8 cellular contexts compared by ENCODE assay signal in the genomic region with DNA sequence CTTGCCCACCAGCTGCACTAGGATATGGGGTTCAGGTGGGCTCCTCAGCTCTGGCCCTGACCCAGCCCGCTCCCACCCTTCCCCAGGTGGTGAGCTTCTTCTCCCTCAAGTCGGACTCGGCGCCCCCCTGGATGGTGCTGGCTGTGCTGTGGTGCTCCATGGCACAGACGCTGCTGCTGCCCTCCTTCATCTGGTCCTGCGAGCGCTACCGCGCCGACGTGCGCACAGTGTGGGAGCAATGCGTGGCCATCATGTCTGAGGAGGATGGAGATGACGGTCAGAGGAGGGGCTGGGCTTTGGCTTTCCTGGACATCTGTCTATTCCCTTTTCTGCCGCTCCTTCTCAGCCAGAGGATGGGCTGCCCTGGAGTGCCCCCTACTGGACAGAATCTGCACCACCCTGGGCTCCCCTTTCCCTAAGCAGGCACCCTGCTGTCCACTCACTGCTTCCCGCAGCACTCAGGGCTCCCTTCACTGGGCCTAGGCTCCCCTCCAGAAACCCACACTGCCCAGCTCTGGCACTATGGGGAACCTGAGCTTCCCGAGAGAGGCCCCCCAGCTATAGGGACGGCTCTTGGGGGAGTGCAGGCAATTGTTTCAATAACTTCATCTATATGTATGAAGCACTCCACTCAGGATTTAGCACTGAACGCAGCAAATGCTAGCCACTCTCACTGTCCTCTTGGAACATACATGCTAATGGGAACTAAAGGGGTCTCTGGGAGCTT. TPM values are rescaled to one million over a fixed set of nuclear protein-coding genes. Genes with fewer than 3 reads are reported as not detected.
A peak's percentile ranks its signal among the peaks of the same experiment; 100 is the strongest.
DNase-seq lines count a peak whose midpoint lies in the region; ATAC-seq and TF ChIP-seq lines count a peak whose summit lies in the region.

No MANE protein-coding gene starts in this region.

- no peaks in the 10 kb centered on the region for H3K27me3 ChIP-seq in SU-DHL-6 (ENCODE audit: low read length)
- no peaks in the 10 kb centered on the region for H3K27me3 ChIP-seq in cardiac muscle cell

- H3K9me2 ChIP-seq in SU-DHL-6 (replicated peaks; ENCODE audit: insufficient read depth, low read length) = no peaks in the 10 kb centered on the region

- TF ChIP-seq CTCF in GM12872 (IDR thresholded peaks at IDR 0.05; ENCODE audit: insufficient read depth, low read depth, low read length) (peak; percentile 94), SU-DHL-6 (IDR thresholded peaks at IDR 0.05; ENCODE audit: insufficient read depth, low read length, poor library complexity, severe bottlenecking) (peak; percentile 87), cardiac muscle cell (IDR thresholded peaks at IDR 0.05; ENCODE audit: low read depth, low read length) (peak; percentile 91), type B pancreatic cell (conservative IDR thresholded peaks at IDR 0.05) (peak; percentile 96)

- ATAC-seq in HG03571 (IDR thresholded peaks at IDR 0.05; ENCODE audit: unreplicated experiment) = no peak

- no peaks in the 10 kb centered on the region for H3K79me2 ChIP-seq in SU-DHL-6 (ENCODE audit: insufficient read depth, low read length)

- H2AFZ ChIP-seq in SU-DHL-6 (ENCODE audit: low read depth, low read length, severe bottlenecking) = no peak overlapping the region

- H3K4me2 ChIP-seq in SU-DHL-6 (ENCODE audit: low read depth, low read length, poor library complexity, severe bottlenecking) = no peak overlapping the region

- peaks cover 52% of the 10 kb centered on the region for H3K27me3 Mint-ChIP-seq in type B pancreatic cell

- DNase-seq in NAMALWA (ENCODE audit: low spot score) (peak; percentile 77), cardiac muscle cell (ENCODE audit: low read depth in 1 of 2, low spot score in 1 of 2) (peak; percentile 86 to 89), posterior vena cava (ENCODE audit: low spot score) (peak; percentile 95), type B pancreatic cell (ENCODE audit: extremely low spot score, unreplicated experiment) (peak; percentile 91)
- peak; percentile 59 for DNase-seq in activated naive CD8-positive, alpha-beta T cell treated with anti-CD3 and anti-CD28 coated beads, Interleukin-2, amount 50 U/mL, for 16 hours (ENCODE audit: low read depth, low spot score)

- H3K36me3 ChIP-seq in SU-DHL-6 (ENCODE audit: low read length) = no peaks in the 10 kb centered on the region
- peaks cover under 1% of the 10 kb centered on the region for H3K36me3 ChIP-seq in cardiac muscle cell

- no peaks in the 10 kb centered on the region for H3K9me3 Mint-ChIP-seq in type B pancreatic cell

- intact Hi-C loops in posterior vena cava (cut with DNase I) = no loop called here

- H3K36me3 Mint-ChIP-seq in type B pancreatic cell = peaks cover 4% of the 10 kb centered on the region

- H3F3A ChIP-seq in SU-DHL-6 (ENCODE audit: insufficient read depth) = no peaks in the 10 kb centered on the region

- H3K4me3 Mint-ChIP-seq in type B pancreatic cell = peak overlapping the region; percentile 78

- H3K9ac ChIP-seq in SU-DHL-6 (ENCODE audit: low read length) = no peak overlapping the region

- H3K4me1 ChIP-seq in cardiac muscle cell (ENCODE audit: low read depth) = peaks cover 23% of the 10 kb centered on the region

- H3K27ac Mint-ChIP-seq in type B pancreatic cell = peak overlapping the region; percentile 61

- no peak overlapping the region for H3K27ac ChIP-seq in SU-DHL-6 (ENCODE audit: low read depth, low read length)
- no peak overlapping the region for H3K27ac ChIP-seq in cardiac muscle cell

- peaks cover 35% of the 10 kb centered on the region for H3K4me1 Mint-ChIP-seq in type B pancreatic cell (ENCODE audit: unreplicated experiment)

- no peaks in the 10 kb centered on the region; the same call in 1 of the 2 replicates for H4K20me1 ChIP-seq in SU-DHL-6 (ENCODE audit: low read depth, low read length)

- H3K9me3 ChIP-seq in SU-DHL-6 (ENCODE audit: insufficient read depth, low read length) = no peaks in the 10 kb centered on the region
- H3K9me3 ChIP-seq in cardiac muscle cell (ENCODE audit: low read depth) = no peaks in the 10 kb centered on the region

- H3K4me3 ChIP-seq in SU-DHL-6 (ENCODE audit: insufficient read depth, low read length, poor library complexity, severe bottlenecking) (no peak overlapping the region), cardiac muscle cell (no peak overlapping the region)

RNA-seq across cellular contexts. Expression of a gene that starts 2.6 kb away (rescaled TPM):
- total RNA-seq in cardiac muscle cell = 11.6 and 19.7 TPM in 2 replicates
- 13.7 and 18.2 TPM in 2 replicates for polyA plus RNA-seq in cardiac muscle cell
- 10 to 100 TPM; 37.7 to 59.9 TPM for total RNA-seq in posterior vena cava
- 40.7 and 66.0 TPM in 2 replicates for total RNA-seq in type B pancreatic cell (ENCODE audit: low replicate concordance)

RNA-seq across cellular contexts. Expression of a gene that starts 3.9 kb away (rescaled TPM):
- 41.1 and 51.0 TPM in 2 replicates for total RNA-seq in cardiac muscle cell
- polyA plus RNA-seq in cardiac muscle cell = 29.2 and 38.6 TPM in 2 replicates
- total RNA-seq in posterior vena cava = 1 to 10 TPM; 3.9 to 5.1 TPM
- 5.4 and 17.8 TPM in 2 replicates for total RNA-seq in type B pancreatic cell (ENCODE audit: low replicate concordance)

RNA-seq across cellular contexts. Expression of a gene that starts 15.2 kb away (rescaled TPM):
- total RNA-seq in cardiac muscle cell = 3.0 and 5.2 TPM in 2 replicates
- 1.7 and 2.1 TPM in 2 replicates for polyA plus RNA-seq in cardiac muscle cell
- total RNA-seq in posterior vena cava = 1 to 10 TPM; 3.6 to 4.0 TPM
- 6.3 and 25.2 TPM in 2 replicates for total RNA-seq in type B pancreatic cell (ENCODE audit: low replicate concordance)

RNA-seq across cellular contexts. Expression of a gene that starts 25.5 kb away (rescaled TPM):
- total RNA-seq in cardiac muscle cell (11.5 and 42.8 TPM in 2 replicates), posterior vena cava (under 1 TPM; 0.46 to 0.52 TPM), type B pancreatic cell (ENCODE audit: low replicate concordance) (31.7 and 33.5 TPM in 2 replicates)
- polyA plus RNA-seq in cardiac muscle cell = 10.4 and 84.9 TPM in 2 replicates

RNA-seq across cellular contexts. Expression of a gene that starts 26.4 kb away (rescaled TPM):
- total RNA-seq in cardiac muscle cell (145 and 150 TPM in 2 replicates), posterior vena cava (10 to 100 TPM; 87.0 to 91.1 TPM), type B pancreatic cell (ENCODE audit: low replicate concordance) (121 and 198 TPM in 2 replicates)
- polyA plus RNA-seq in cardiac muscle cell = 156 TPM in 2 replicates
